In genomic region chr10:129280103-129280502, GRCh38 we compare ENCODE assay signal across 21 cellular contexts.
"Had no signal": no experiment of that assay in that cellular context is flagged by ENCODE, and none has a peak within 500 bp of the region (broad histone marks: within the 10 kb centered on the region; RNA-seq: fewer than 3 reads in every experiment).

No MANE protein-coding gene starts in this region.

- H3K4me3 ChIP-seq: K562, SJCRH30 had no signal

- DNase-seq: Kasumi-1, MM.1S, NCI-H1092 treated with DMSO at 0.1 percent for 48 hours, NCI-H1436, NCI-H187, NCI-H2029, NCI-H2081 treated with DMSO at 0.1 percent for 48 hours, NCI-H2171, NCI-H226, NCI-H446, NCI-H510A, NCI-H524 treated with DMSO at 0.1 percent for 48 hours, NCI-H69, NCI-H774, RPMI8226, SHP77 treated with DMSO at 0.1 percent for 48 hours, SJCRH30 had no signal

- H3K9me3 ChIP-seq: SJCRH30 had no signal

- H3K4me3 Mint-ChIP-seq: IgD-negative memory B cell had no signal

- H3K27me3 ChIP-seq: SJCRH30 had no signal

- H3K4me1 ChIP-seq: SJCRH30 had no signal

- H3K27ac ChIP-seq: KMS-11, SJCRH30 had no signal

- H3K36me3 ChIP-seq: SJCRH30 had no signal

- H3K4me1 Mint-ChIP-seq: IgD-negative memory B cell had no signal

- H3K27ac Mint-ChIP-seq: IgD-negative memory B cell had no signal

- ATAC-seq: K562, SK-N-SH treated with all-trans-retinoic acid at 6 μM for 48 hours had no signal

- H3K36me3 Mint-ChIP-seq: IgD-negative memory B cell had no signal
